Comparison of ENCODE assay signal across 11 cellular contexts in genomic region chr4:153616005-153616555, GRCh38.
DNase-seq lines count a peak whose midpoint lies in the region; ATAC-seq lines count a peak whose summit lies in the region.
"Had no signal": no experiment of that assay in that cellular context is flagged by ENCODE, and none has a peak within 500 bp of the region (broad histone marks: within the 10 kb centered on the region; RNA-seq: fewer than 3 reads in every experiment).

No MANE protein-coding gene starts in this region.

- DNase-seq in activated CD8-positive, alpha-beta memory T cell treated with anti-CD3 and anti-CD28 coated beads for 24 hours = peak; percentile 71
- no peak for DNase-seq in activated CD8-positive, alpha-beta memory T cell treated with anti-CD3 and anti-CD28 coated beads, Interleukin-2, amount 50 U/mL, for 4 hours
- DNase-seq in activated T-cell treated with anti-CD3 and anti-CD28 coated beads, Interleukin-2, amount 50 U/mL, for 72 hours = peak; percentile 68 to 75
- no peak for DNase-seq in memory B cell (ENCODE audit: low spot score in 2 of 2)
- DNase-seq in stimulated activated naive B cell treated with anti-CD40 and anti-IgM and Interleukin-4, amounts not matched to agents 10 μg/mL and 1 μg/mL and 100 μg/mL, for 72 hours = no peak
- DNase-seq: amygdala, dorsolateral prefrontal cortex had no signal

- H3K27me3 Mint-ChIP-seq in activated T-cell treated with anti-CD3 and anti-CD28 coated beads, Interleukin-2, amount 50 U/mL, for 72 hours (ENCODE audit: low read depth) = no peaks in the 10 kb centered on the region
- H3K27me3 Mint-ChIP-seq in memory B cell = no peaks in the 10 kb centered on the region
- H3K27me3 Mint-ChIP-seq in stimulated activated naive B cell treated with anti-CD40 and anti-IgM and Interleukin-4, amounts not matched to agents 10 μg/mL and 1 μg/mL and 100 μg/mL, for 72 hours = no peaks in the 10 kb centered on the region
- H3K27me3 Mint-ChIP-seq: progenitor cell of endocrine pancreas had no signal

- peak overlapping the region; percentile 71 for H3K27ac Mint-ChIP-seq in activated T-cell treated with anti-CD3 and anti-CD28 coated beads, Interleukin-2, amount 50 U/mL, for 72 hours
- peak overlapping the region; percentile 76 for H3K27ac Mint-ChIP-seq in memory B cell
- peak overlapping the region; percentile 67 for H3K27ac Mint-ChIP-seq in stimulated activated naive B cell treated with anti-CD40 and anti-IgM and Interleukin-4, amounts not matched to agents 10 μg/mL and 1 μg/mL and 100 μg/mL, for 72 hours
- H3K27ac Mint-ChIP-seq: progenitor cell of endocrine pancreas had no signal

- H3K36me3 Mint-ChIP-seq in activated T-cell treated with anti-CD3 and anti-CD28 coated beads, Interleukin-2, amount 50 U/mL, for 72 hours (ENCODE audit: insufficient read depth in 2 of 2) = peaks cover 28 to 60% of the 10 kb centered on the region in 2 donors
- peaks cover 48% of the 10 kb centered on the region for H3K36me3 Mint-ChIP-seq in memory B cell
- H3K36me3 Mint-ChIP-seq in stimulated activated naive B cell treated with anti-CD40 and anti-IgM and Interleukin-4, amounts not matched to agents 10 μg/mL and 1 μg/mL and 100 μg/mL, for 72 hours = peaks cover 54 to 75% of the 10 kb centered on the region in 2 donors

- H3K4me3 Mint-ChIP-seq in activated T-cell treated with anti-CD3 and anti-CD28 coated beads, Interleukin-2, amount 50 U/mL, for 72 hours = peak overlapping the region; percentile 6 to 51
- no peak overlapping the region for H3K4me3 Mint-ChIP-seq in memory B cell
- H3K4me3 Mint-ChIP-seq in stimulated activated naive B cell treated with anti-CD40 and anti-IgM and Interleukin-4, amounts not matched to agents 10 μg/mL and 1 μg/mL and 100 μg/mL, for 72 hours = no peak overlapping the region

- peaks cover 47% of the 10 kb centered on the region for H3K4me1 Mint-ChIP-seq in activated T-cell treated with anti-CD3 and anti-CD28 coated beads, Interleukin-2, amount 50 U/mL, for 72 hours (ENCODE audit: low read depth)
- peaks cover 15% of the 10 kb centered on the region for H3K4me1 Mint-ChIP-seq in memory B cell
- H3K4me1 Mint-ChIP-seq in stimulated activated naive B cell treated with anti-CD40 and anti-IgM and Interleukin-4, amounts not matched to agents 10 μg/mL and 1 μg/mL and 100 μg/mL, for 72 hours = peaks cover 26 to 35% of the 10 kb centered on the region in 2 donors

- H3K9me3 Mint-ChIP-seq in activated T-cell treated with anti-CD3 and anti-CD28 coated beads, Interleukin-2, amount 50 U/mL, for 72 hours = peaks cover 0 to 1% of the 10 kb centered on the region in 2 donors
- H3K9me3 Mint-ChIP-seq in memory B cell = no peaks in the 10 kb centered on the region
- no peaks in the 10 kb centered on the region for H3K9me3 Mint-ChIP-seq in stimulated activated naive B cell treated with anti-CD40 and anti-IgM and Interleukin-4, amounts not matched to agents 10 μg/mL and 1 μg/mL and 100 μg/mL, for 72 hours

- peak; percentile 97 for ATAC-seq in activated T-cell treated with anti-CD3 and anti-CD28 coated beads, Interleukin-2, amount 50 U/mL, for 72 hours (replicated peaks in 1 of 2)
- ATAC-seq in memory B cell (ENCODE audit: low read depth) = no peak
- ATAC-seq in stimulated activated naive B cell treated with anti-CD40 and anti-IgM and Interleukin-4, amounts not matched to agents 10 μg/mL and 1 μg/mL and 100 μg/mL, for 72 hours (replicated peaks) = peak in 1 of 2 donors; percentile 63
- no peak for ATAC-seq in GM19328 (IDR thresholded peaks at IDR 0.05; ENCODE audit: unreplicated experiment)
- no peak for ATAC-seq in HG03442 (IDR thresholded peaks at IDR 0.05; ENCODE audit: unreplicated experiment)
- ATAC-seq in GM18873 (IDR thresholded peaks at IDR 0.05; ENCODE audit: low FRiP score, unreplicated experiment) = no peak

Comparison
In these comparisons a context has a peak if more than half of its experiments do, and no peak if none do; other contexts are left out.
1. DNase-seq: peak in activated CD8-positive, alpha-beta memory T cell treated with anti-CD3 and anti-CD28 coated beads for 24 hours (single experiment) and activated T-cell treated with anti-CD3 and anti-CD28 coated beads, Interleukin-2, amount 50 U/mL, for 72 hours (2 of 2); none in activated CD8-positive, alpha-beta memory T cell treated with anti-CD3 and anti-CD28 coated beads, Interleukin-2, amount 50 U/mL, for 4 hours (single experiment), memory B cell (0 of 2) and stimulated activated naive B cell treated with anti-CD40 and anti-IgM and Interleukin-4, amounts not matched to agents 10 μg/mL and 1 μg/mL and 100 μg/mL, for 72 hours (single experiment).
2. ATAC-seq: peak in activated T-cell treated with anti-CD3 and anti-CD28 coated beads, Interleukin-2, amount 50 U/mL, for 72 hours (2 of 2); none in memory B cell (single experiment), GM19328 (single experiment), HG03442 (single experiment) and GM18873 (single experiment).
3. H3K4me3 Mint-ChIP-seq: peak in activated T-cell treated with anti-CD3 and anti-CD28 coated beads, Interleukin-2, amount 50 U/mL, for 72 hours (2 of 2); none in memory B cell (single experiment) and stimulated activated naive B cell treated with anti-CD40 and anti-IgM and Interleukin-4, amounts not matched to agents 10 μg/mL and 1 μg/mL and 100 μg/mL, for 72 hours (0 of 2).
4. Peak in every context shown above with its lines, with median percentiles within 50 percentile points of each other: H3K27ac Mint-ChIP-seq.